Comparison of ENCODE assay signal across 6 cellular contexts in the genomic region with DNA sequence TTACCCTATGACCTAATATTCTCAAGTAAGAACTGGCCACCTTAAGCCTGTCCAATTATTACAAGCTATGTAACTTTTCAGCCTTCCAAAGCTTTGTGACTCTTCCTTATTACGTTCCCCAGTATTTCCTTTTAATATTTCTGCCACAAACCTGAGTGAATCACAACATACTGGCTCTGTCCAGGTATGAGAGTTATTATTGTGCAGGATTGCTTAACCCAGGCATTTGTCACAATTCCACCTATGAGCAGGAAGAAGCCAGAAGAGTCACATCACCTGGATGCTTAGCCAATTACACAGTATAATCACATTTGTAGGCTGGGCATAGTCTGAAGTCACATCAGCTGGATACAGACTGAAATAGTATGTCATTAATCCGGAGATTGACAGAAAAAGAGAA. TPM values are rescaled to one million over a fixed set of nuclear protein-coding genes. Genes with fewer than 3 reads are reported as not detected.
"Had no signal": no experiment of that assay in that cellular context is flagged by ENCODE, and none has a peak within 500 bp of the region (broad histone marks: within the 10 kb centered on the region; RNA-seq: fewer than 3 reads in every experiment).

No MANE protein-coding gene starts in this region.

RNA-seq across cellular contexts. Expression of a gene that starts 8.6 kb away (rescaled TPM):
- total RNA-seq: HepG2, HT-29, HT1080, IMR-90, K562 had no signal
- polyA plus RNA-seq: HepG2, IgD-negative memory B cell, IMR-90, K562 had no signal
